28 cellular contexts compared by ENCODE assay signal in the genomic region with DNA sequence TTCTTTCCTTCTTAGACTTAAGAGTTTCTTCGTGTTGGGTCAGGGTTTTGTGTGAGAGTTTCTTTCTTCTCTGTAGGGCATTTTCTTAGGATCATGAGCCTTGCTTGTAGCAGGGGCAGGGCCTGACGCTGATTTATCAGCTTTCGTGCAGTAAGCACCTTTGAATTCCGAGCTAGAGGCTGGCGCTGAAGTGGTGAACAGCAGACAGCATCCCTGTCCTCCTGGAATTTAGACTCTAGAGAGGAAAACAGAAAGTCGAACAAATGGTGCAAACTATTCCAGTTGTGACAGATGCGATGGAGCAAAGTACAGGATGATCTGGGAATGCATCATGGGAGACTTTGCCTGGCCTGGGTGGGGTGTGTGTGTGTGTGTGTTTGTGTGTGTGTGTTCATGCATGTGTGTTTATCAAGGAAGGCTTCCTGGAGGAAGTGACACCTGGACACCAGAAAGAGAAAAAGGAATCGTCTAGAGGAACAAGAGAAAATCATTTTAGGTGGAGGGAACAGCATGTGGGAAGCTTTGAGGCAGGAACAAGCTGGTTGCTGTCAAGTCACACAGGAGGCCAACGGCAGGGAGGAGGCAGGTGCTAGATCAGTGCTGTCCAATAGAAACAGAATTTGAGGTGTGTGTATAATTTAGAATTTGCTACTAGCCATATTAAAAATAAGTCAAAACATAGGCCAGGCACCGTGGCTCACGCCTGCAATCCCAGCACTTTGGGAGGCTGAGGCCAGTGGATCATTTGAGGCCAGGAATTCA.
DNase-seq lines count a peak whose midpoint lies in the region; ATAC-seq, FAIRE-seq and TF ChIP-seq lines count a peak whose summit lies in the region.
"Had no signal": no experiment of that assay in that cellular context is flagged by ENCODE, and none has a peak within 500 bp of the region (broad histone marks: within the 10 kb centered on the region; RNA-seq: fewer than 3 reads in every experiment).

No MANE protein-coding gene starts in this region.

- peaks cover 5% of the 10 kb centered on the region for H3K4me1 Mint-ChIP-seq in activated naive CD4-positive, alpha-beta T cell treated with anti-CD3 and anti-CD28 coated beads, Interleukin-2, amount 10 ng/mL, durations not matched to agents 7 days and 5 days
- H3K4me1 Mint-ChIP-seq: activated naive CD8-positive, alpha-beta T cell treated with anti-CD3 and anti-CD28 coated beads for 36 hours had no signal

- TF ChIP-seq RAD21 in K562 (CRISPR knock-in tag; conservative IDR thresholded peaks at IDR 0.05 in 1 of 2, IDR thresholded peaks at IDR 0.05 in 1 of 2) = no peak

- CTCF ChIA-PET in activated naive CD4-positive, alpha-beta T cell treated with anti-CD3 and anti-CD28 coated beads, Interleukin-2, amount 10 ng/mL, durations not matched to agents 7 days and 5 days (lab: Charles Lee) = interaction anchor here (1.3 kb wide), 1 partner anchor 26 kb away, joined by 3 read pairs; no protein-coding TSS in a partner anchor
- CTCF ChIA-PET in K562 (lab: Yijun Ruan, JAX; ENCODE audit: low intra/inter-chr PET ratio) = no interaction called here

- TF ChIP-seq CTCF in K562 (IDR thresholded peaks at IDR 0.05 in 2 of 3, conservative IDR thresholded peaks at IDR 0.05 in 1 of 3; ENCODE audit: insufficient read depth in 2 of 3, low read depth in 1 of 3, low read length in 3 of 3) (no peak), thoracic aorta (IDR thresholded peaks at IDR 0.05) (no peak)

- no peaks in the 10 kb centered on the region for H3K9me1 ChIP-seq in K562 (ENCODE audit: control insufficient read depth, insufficient read depth, low read length)

- no peak for TF ChIP-seq EP300 in K562 (IDR thresholded peaks at IDR 0.05; ENCODE audit: low read length)

- H3K79me2 ChIP-seq in K562 (ENCODE audit: control insufficient read depth, insufficient read depth, low read length) = no peaks in the 10 kb centered on the region

- no peaks in the 10 kb centered on the region for H3K9me3 Mint-ChIP-seq in activated naive CD4-positive, alpha-beta T cell treated with anti-CD3 and anti-CD28 coated beads, Interleukin-2, amount 10 ng/mL, durations not matched to agents 7 days and 5 days
- H3K9me3 Mint-ChIP-seq: activated T-cell treated with anti-CD3 and anti-CD28 coated beads, Interleukin-2, amount 50 U/mL, for 24 hours had no signal

- no peaks in the 10 kb centered on the region for H3K27me3 ChIP-seq in K562 (ENCODE audit: control insufficient read depth in 2 of 2, insufficient read depth in 2 of 2, low read length in 2 of 2)
- no peaks in the 10 kb centered on the region for H3K27me3 ChIP-seq in thoracic aorta (replicated peaks; ENCODE audit: insufficient read depth)
- H3K27me3 ChIP-seq: foreskin keratinocyte, vagina had no signal

- ATAC-seq in K562 = no peak
- ATAC-seq in thoracic aorta (ENCODE audit: insufficient number of reproducible peaks, low FRiP score, low read depth) = no peak
- ATAC-seq: activated CD8-positive, alpha-beta T cell treated with anti-CD3 and anti-CD28 coated beads, Interleukin-2, amount 10 ng/mL, durations not matched to agents 7 days and 5 days; foreskin keratinocyte; natural killer cell; psoas muscle; SK-N-SH treated with all-trans-retinoic acid at 6 μM for 48 hours had no signal

- FAIRE-seq in K562 (lab: Jason Lieb, UNC) = no peak
- FAIRE-seq: bronchial epithelial cell had no signal

- peaks cover 20% of the 10 kb centered on the region for H3K36me3 Mint-ChIP-seq in activated naive CD4-positive, alpha-beta T cell treated with anti-CD3 and anti-CD28 coated beads, Interleukin-2, amount 10 ng/mL, durations not matched to agents 7 days and 5 days

- no peak overlapping the region for H3K4me2 ChIP-seq in K562 (ENCODE audit: insufficient read depth, low read length)

- in situ Hi-C loops in K562 (cut with MboI) = no loop called here

- H3K9me3 ChIP-seq in K562 (replicated peaks; ENCODE audit: control insufficient read depth, insufficient read depth, low read depth, low read length) (no peaks in the 10 kb centered on the region; the same call in 1 of the 2 replicates), thoracic aorta (peaks cover 3% of the 10 kb centered on the region)
- H3K9me3 ChIP-seq: HAP-1, vagina had no signal

- H3K36me3 ChIP-seq in K562 (ENCODE audit: control insufficient read depth, insufficient read depth, low read length) = no peaks in the 10 kb centered on the region
- no peaks in the 10 kb centered on the region for H3K36me3 ChIP-seq in thoracic aorta
- H3K36me3 ChIP-seq: HAP-1, vagina had no signal

- no peak overlapping the region for H3K4me3 ChIP-seq in K562
- H3K4me3 ChIP-seq in thoracic aorta = no peak overlapping the region
- H3K4me3 ChIP-seq: HAP-1, psoas muscle, skin epidermis, vagina had no signal

- 74% methylated on average over 11 of the region's 11 CpGs for WGBS in K562 (ENCODE audit: insufficient coverage, low coverage, missing lambda C conversion rate)

- intact Hi-C loops in K562 (cut with micrococcal nuclease) = no loop called here

- no peak overlapping the region for H3K27ac ChIP-seq in K562 (ENCODE audit: extremely low read depth, low read depth, low read length)
- peak overlapping the region; percentile 70 to 82 for H3K27ac ChIP-seq in thoracic aorta
- H3K27ac ChIP-seq: epithelial cell of prostate, foreskin keratinocyte, RWPE1, vagina had no signal

- DNase-seq in activated naive CD4-positive, alpha-beta T cell treated with anti-CD3 and anti-CD28 coated beads, Interleukin-2, amount 10 ng/mL, durations not matched to agents 7 days and 5 days = no peak
- no peak for DNase-seq in activated naive CD4-positive, alpha-beta T cell treated with anti-CD3 and anti-CD28 coated beads, Interleukin-2, amount 50 U/mL, for 16 hours
- DNase-seq in K562 (ENCODE audit: extremely low read depth in 1 of 4, low spot score in 3 of 4) (no peak), mesenteric fat pad (ENCODE audit: low spot score) (peak; percentile 60), thoracic aorta (ENCODE audit: low spot score) (no peak), C1 segment of cervical spinal cord (lab: John Stamatoyannopoulos, UW) (no peak), DMS79 (lab: John Stamatoyannopoulos, UW) (no peak), pons (ENCODE audit: low spot score) (no peak)
- DNase-seq: 8988T; activated CD8-positive, alpha-beta T cell treated with anti-CD3 and anti-CD28 coated beads, Interleukin-2, amount 10 ng/mL, durations not matched to agents 7 days and 5 days; activated naive CD8-positive, alpha-beta T cell treated with anti-CD3 and anti-CD28 coated beads for 36 hours; activated T-cell treated with anti-CD3 and anti-CD28 coated beads, Interleukin-2, amount 50 U/mL, for 24 hours; foreskin keratinocyte; hippocampal formation; islet precursor cell; mesenchymal stem cell; natural killer cell; NCI-H1092; NCI-H510A; psoas muscle; stimulated activated CD4-positive, alpha-beta T cell treated with anti-CD3 and anti-CD28 coated beads, Interleukin-4, amount 100 ng/mL, for 1 hour had no signal

- H3K4me1 ChIP-seq in K562 (replicated peaks in 1 of 2; ENCODE audit: control insufficient read depth in 2 of 2, insufficient read depth in 2 of 2, low read length in 2 of 2) (no peaks in the 10 kb centered on the region; a peak in 1 of 5 replicates), thoracic aorta (ENCODE audit: control insufficient read depth in 1 of 2, low read depth in 2 of 2) (peaks cover 7 to 21% of the 10 kb centered on the region in 2 donors)
- H3K4me1 ChIP-seq: foreskin keratinocyte, HAP-1, vagina had no signal

- no peak overlapping the region for H2AFZ ChIP-seq in K562 (ENCODE audit: low read depth, low read length)

- no TSS peak for BruUV-seq in K562 (replicated peaks; lab: Mats Ljungman, UMichigan)

- POLR2A ChIA-PET in K562 (lab: Yijun Ruan, JAX) = interaction anchor here (1.1 to 1.7 kb wide), 2 partner anchors 8 to 16 kb away, joined by 4 to 8 read pairs; no protein-coding TSS in a partner anchor

- no peaks in the 10 kb centered on the region for H3K27me3 Mint-ChIP-seq in activated naive CD4-positive, alpha-beta T cell treated with anti-CD3 and anti-CD28 coated beads, Interleukin-2, amount 10 ng/mL, durations not matched to agents 7 days and 5 days
- H3K27me3 Mint-ChIP-seq: activated naive CD8-positive, alpha-beta T cell treated with anti-CD3 and anti-CD28 coated beads for 36 hours; activated T-cell treated with anti-CD3 and anti-CD28 coated beads, Interleukin-2, amount 50 U/mL, for 24 hours had no signal

- H3K27ac Mint-ChIP-seq in activated naive CD4-positive, alpha-beta T cell treated with anti-CD3 and anti-CD28 coated beads, Interleukin-2, amount 10 ng/mL, durations not matched to agents 7 days and 5 days = peak overlapping the region; percentile 39
- H3K27ac Mint-ChIP-seq: activated CD8-positive, alpha-beta T cell treated with anti-CD3 and anti-CD28 coated beads, Interleukin-2, amount 10 ng/mL, durations not matched to agents 7 days and 5 days; activated naive CD8-positive, alpha-beta T cell treated with anti-CD3 and anti-CD28 coated beads for 36 hours; activated T-cell treated with anti-CD3 and anti-CD28 coated beads, Interleukin-2, amount 50 U/mL, for 24 hours had no signal

- no peak for TF ChIP-seq POLR2A in K562 (conservative IDR thresholded peaks at IDR 0.05)

- H4K20me1 ChIP-seq in K562 (replicated peaks; ENCODE audit: control insufficient read depth, insufficient read depth, low read length) = no peaks in the 10 kb centered on the region

- no peak overlapping the region for H3K4me3 Mint-ChIP-seq in activated naive CD4-positive, alpha-beta T cell treated with anti-CD3 and anti-CD28 coated beads, Interleukin-2, amount 10 ng/mL, durations not matched to agents 7 days and 5 days
- H3K4me3 Mint-ChIP-seq: activated CD8-positive, alpha-beta T cell treated with anti-CD3 and anti-CD28 coated beads, Interleukin-2, amount 10 ng/mL, durations not matched to agents 7 days and 5 days; activated naive CD8-positive, alpha-beta T cell treated with anti-CD3 and anti-CD28 coated beads for 36 hours; activated T-cell treated with anti-CD3 and anti-CD28 coated beads, Interleukin-2, amount 50 U/mL, for 24 hours; natural killer cell had no signal

- no peak overlapping the region for H3K9ac ChIP-seq in K562 (ENCODE audit: insufficient read depth in 1 of 2, low read depth in 2 of 2, low read length in 2 of 2)

TF ChIP-seq in K562, 482 proteins besides CTCF, POLR2A, EP300 and RAD21 (continues in another document):
- TF ChIP-seq ZNF589 (CRISPR knock-in tag; IDR thresholded peaks at IDR 0.05; ENCODE audit: low read depth) = no peak
- TF ChIP-seq ZFP36 (IDR thresholded peaks at IDR 0.05; ENCODE audit: low read depth, low read length, partially characterized antibody) = peak; percentile 91
- TF ChIP-seq, protein P1, sequence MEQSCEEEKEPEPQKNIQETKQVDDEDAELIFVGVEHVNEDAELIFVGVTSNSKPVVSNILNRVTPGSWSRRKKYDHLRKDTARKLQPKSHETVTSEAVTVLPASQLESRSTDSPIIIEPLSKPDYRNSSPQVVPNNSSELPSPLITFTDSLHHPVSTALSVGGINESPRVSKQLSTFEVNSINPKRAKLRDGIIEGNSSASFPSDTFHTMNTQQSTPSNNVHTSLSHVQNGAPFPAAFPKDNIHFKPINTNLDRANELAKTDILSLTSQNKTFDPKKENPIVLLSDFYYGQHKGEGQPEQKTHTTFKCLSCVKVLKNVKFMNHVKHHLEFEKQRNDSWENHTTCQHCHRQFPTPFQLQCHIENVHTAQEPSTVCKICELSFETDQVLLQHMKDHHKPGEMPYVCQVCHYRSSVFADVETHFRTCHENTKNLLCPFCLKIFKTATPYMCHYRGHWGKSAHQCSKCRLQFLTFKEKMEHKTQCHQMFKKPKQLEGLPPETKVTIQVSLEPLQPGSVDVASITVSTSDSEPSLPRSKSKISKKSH (CRISPR knock-in tag; IDR thresholded peaks at IDR 0.05) = no peak
